ENCODE assay signal across 10 cellular contexts in genomic region chr1:234968470-234968869, GRCh38.
DNase-seq lines count a peak whose midpoint lies in the region; ATAC-seq and TF ChIP-seq lines count a peak whose summit lies in the region.
"Had no signal": no experiment of that assay in that cellular context is flagged by ENCODE, and none has a peak within 500 bp of the region (broad histone marks: within the 10 kb centered on the region; RNA-seq: fewer than 3 reads in every experiment).

No MANE protein-coding gene starts in this region.

- TF ChIP-seq CTCF in mesothelial cell of epicardium (IDR thresholded peaks at IDR 0.05; ENCODE audit: unreplicated experiment) (no peak), tibial artery (IDR thresholded peaks at IDR 0.05) (no peak)

- H3K36me3 Mint-ChIP-seq in activated CD8-positive, alpha-beta memory T cell treated with anti-CD3 and anti-CD28 coated beads, Interleukin-2, amount 10 ng/mL, durations not matched to agents 7 days and 5 days: peaks cover 3% of the 10 kb centered on the region
- no peaks in the 10 kb centered on the region for H3K36me3 Mint-ChIP-seq in mesothelial cell of epicardium

- no peaks in the 10 kb centered on the region for H3K27me3 Mint-ChIP-seq in activated CD8-positive, alpha-beta memory T cell treated with anti-CD3 and anti-CD28 coated beads, Interleukin-2, amount 10 ng/mL, durations not matched to agents 7 days and 5 days
- H3K27me3 Mint-ChIP-seq in mesothelial cell of epicardium (ENCODE audit: low read depth): no peaks in the 10 kb centered on the region
- H3K27me3 Mint-ChIP-seq: naive thymus-derived CD4-positive, alpha-beta T cell; stimulated activated naive CD8-positive, alpha-beta T cell treated with anti-CD3 and anti-CD28 coated beads, Interleukin-15, Interleukin-2, amounts not matched to agents 100 ng/mL and 50 ng/mL, for 24 hours had no signal

- DNase-seq in activated CD8-positive, alpha-beta memory T cell treated with anti-CD3 and anti-CD28 coated beads, Interleukin-2, amount 50 U/mL, for 48 hours: peak; percentile 46
- DNase-seq in activated CD8-positive, alpha-beta memory T cell treated with anti-CD3 and anti-CD28 coated beads, Interleukin-2, amount 10 ng/mL, durations not matched to agents 7 days and 5 days: no peak
- DNase-seq in SHP77 (lab: John Stamatoyannopoulos, UW): peak; percentile 38 to 76
- DNase-seq in mesothelial cell of epicardium (ENCODE audit: low spot score in 2 of 2, unreplicated experiment in 2 of 2): no peak
- no peak for DNase-seq in tibial artery
- no peak for DNase-seq in left colon
- no peak for DNase-seq in NOMO-1 (lab: John Stamatoyannopoulos, UW; ENCODE audit: unreplicated experiment in 2 of 2)
- DNase-seq: naive thymus-derived CD4-positive, alpha-beta T cell had no signal

- no peaks in the 10 kb centered on the region for H3K9me3 Mint-ChIP-seq in activated CD8-positive, alpha-beta memory T cell treated with anti-CD3 and anti-CD28 coated beads, Interleukin-2, amount 10 ng/mL, durations not matched to agents 7 days and 5 days (ENCODE audit: low read depth)
- H3K9me3 Mint-ChIP-seq in mesothelial cell of epicardium: no peaks in the 10 kb centered on the region
- H3K9me3 Mint-ChIP-seq: stimulated activated naive CD8-positive, alpha-beta T cell treated with anti-CD3 and anti-CD28 coated beads, Interleukin-15, Interleukin-2, amounts not matched to agents 100 ng/mL and 50 ng/mL, for 24 hours had no signal

- H3K27ac Mint-ChIP-seq in activated CD8-positive, alpha-beta memory T cell treated with anti-CD3 and anti-CD28 coated beads, Interleukin-2, amount 10 ng/mL, durations not matched to agents 7 days and 5 days: no peak overlapping the region
- H3K27ac Mint-ChIP-seq in mesothelial cell of epicardium: peak overlapping the region; percentile 75

- H3K4me1 ChIP-seq in tibial artery: peaks cover 6 to 52% (median 40%) of the 10 kb centered on the region in 4 donors

- H3K4me1 Mint-ChIP-seq in activated CD8-positive, alpha-beta memory T cell treated with anti-CD3 and anti-CD28 coated beads, Interleukin-2, amount 10 ng/mL, durations not matched to agents 7 days and 5 days: peaks cover 64% of the 10 kb centered on the region
- peaks cover 51% of the 10 kb centered on the region for H3K4me1 Mint-ChIP-seq in mesothelial cell of epicardium

- H3K9me3 ChIP-seq in tibial artery: no peaks in the 10 kb centered on the region

- no peaks in the 10 kb centered on the region for H3K27me3 ChIP-seq in tibial artery

- H3K36me3 ChIP-seq in tibial artery: no peaks in the 10 kb centered on the region

- peak overlapping the region; percentile 77 to 78 for H3K27ac ChIP-seq in tibial artery

- no peak overlapping the region for H3K4me3 Mint-ChIP-seq in activated CD8-positive, alpha-beta memory T cell treated with anti-CD3 and anti-CD28 coated beads, Interleukin-2, amount 10 ng/mL, durations not matched to agents 7 days and 5 days
- H3K4me3 Mint-ChIP-seq in mesothelial cell of epicardium: no peak overlapping the region
- H3K4me3 Mint-ChIP-seq: stimulated activated naive CD8-positive, alpha-beta T cell treated with anti-CD3 and anti-CD28 coated beads, Interleukin-15, Interleukin-2, amounts not matched to agents 100 ng/mL and 50 ng/mL, for 24 hours had no signal

- no peak overlapping the region for H3K4me3 ChIP-seq in tibial artery

- intact Hi-C loops in tibial artery (cut with DNase I; ENCODE audit: low total_unique reads) (no loop called here), left colon (cut with DNase I, micrococcal nuclease) (no loop called here)

- no peak for ATAC-seq in activated CD8-positive, alpha-beta memory T cell treated with anti-CD3 and anti-CD28 coated beads, Interleukin-2, amount 10 ng/mL, durations not matched to agents 7 days and 5 days
- ATAC-seq in left colon: no peak
- no peak for ATAC-seq in HG03159 (IDR thresholded peaks at IDR 0.05; ENCODE audit: unreplicated experiment)
- ATAC-seq: naive thymus-derived CD4-positive, alpha-beta T cell had no signal

- CTCF ChIA-PET in activated CD8-positive, alpha-beta memory T cell treated with anti-CD3 and anti-CD28 coated beads, Interleukin-2, amount 10 ng/mL, durations not matched to agents 7 days and 5 days (lab: Charles Lee): no interaction called here

Comparison
In these comparisons a context has a peak if more than half of its experiments do, and no peak if none do; other contexts are left out.
1. DNase-seq: peak in activated CD8-positive, alpha-beta memory T cell treated with anti-CD3 and anti-CD28 coated beads, Interleukin-2, amount 50 U/mL, for 48 hours (single experiment) and SHP77 (2 of 2); none in activated CD8-positive, alpha-beta memory T cell treated with anti-CD3 and anti-CD28 coated beads, Interleukin-2, amount 10 ng/mL, durations not matched to agents 7 days and 5 days (single experiment), mesothelial cell of epicardium (0 of 2), tibial artery (0 of 2), left colon (0 of 2) and NOMO-1 (0 of 2).